ENCODE assay signal across 1 cellular context in genomic region chr14:100306256-100306505, GRCh38.
TF ChIP-seq lines count a peak whose summit lies in the region.

TSS of gene SLC25A29 (minus strand) at chr14:100306444. CDS start at chr14:100306232, 212 bp downstream.

TF ChIP-seq in HepG2, 621 proteins besides CTCF, POLR2A, EP300 and RAD21 (continued from another document):
- TF ChIP-seq, protein P1, sequence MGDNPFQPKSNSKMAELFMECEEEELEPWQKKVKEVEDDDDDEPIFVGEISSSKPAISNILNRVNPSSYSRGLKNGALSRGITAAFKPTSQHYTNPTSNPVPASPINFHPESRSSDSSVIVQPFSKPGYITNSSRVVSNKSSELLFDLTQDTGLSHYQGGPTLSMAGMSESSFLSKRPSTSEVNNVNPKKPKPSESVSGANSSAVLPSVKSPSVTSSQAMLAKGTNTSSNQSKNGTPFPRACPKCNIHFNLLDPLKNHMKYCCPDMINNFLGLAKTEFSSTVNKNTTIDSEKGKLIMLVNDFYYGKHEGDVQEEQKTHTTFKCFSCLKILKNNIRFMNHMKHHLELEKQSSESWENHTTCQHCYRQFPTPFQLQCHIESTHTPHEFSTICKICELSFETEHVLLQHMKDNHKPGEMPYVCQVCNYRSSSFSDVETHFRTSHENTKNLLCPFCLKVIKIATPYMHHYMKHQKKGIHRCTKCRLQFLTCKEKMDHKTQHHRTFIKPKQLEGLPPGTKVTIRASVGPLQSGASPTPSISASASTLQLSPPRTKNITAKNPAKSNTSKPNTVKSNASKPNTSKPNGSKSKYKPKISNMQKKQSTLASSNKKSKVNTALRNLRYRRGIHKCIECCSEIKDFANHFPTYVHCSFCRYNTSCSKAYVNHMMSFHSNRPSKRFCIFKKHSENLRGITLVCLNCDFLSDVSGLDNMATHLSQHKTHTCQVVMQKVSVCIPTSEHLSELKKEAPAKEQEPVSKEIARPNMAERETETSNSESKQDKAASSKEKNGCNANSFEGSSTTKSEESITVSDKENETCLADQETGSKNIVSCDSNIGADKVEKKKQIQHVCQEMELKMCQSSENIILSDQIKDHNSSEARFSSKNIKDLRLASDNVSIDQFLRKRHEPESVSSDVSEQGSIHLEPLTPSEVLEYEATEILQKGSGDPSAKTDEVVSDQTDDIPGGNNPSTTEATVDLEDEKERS (CRISPR knock-in tag; IDR thresholded peaks at IDR 0.05) = no peak
- 0 out of 2 replicates have a peak, but pooled peaks have one; percentile 11 for TF ChIP-seq ZNF564 (CRISPR knock-in tag; IDR thresholded peaks at IDR 0.05)
TF ChIP-seq in HepG2: peak in this region for 37.
